In the genomic region with DNA sequence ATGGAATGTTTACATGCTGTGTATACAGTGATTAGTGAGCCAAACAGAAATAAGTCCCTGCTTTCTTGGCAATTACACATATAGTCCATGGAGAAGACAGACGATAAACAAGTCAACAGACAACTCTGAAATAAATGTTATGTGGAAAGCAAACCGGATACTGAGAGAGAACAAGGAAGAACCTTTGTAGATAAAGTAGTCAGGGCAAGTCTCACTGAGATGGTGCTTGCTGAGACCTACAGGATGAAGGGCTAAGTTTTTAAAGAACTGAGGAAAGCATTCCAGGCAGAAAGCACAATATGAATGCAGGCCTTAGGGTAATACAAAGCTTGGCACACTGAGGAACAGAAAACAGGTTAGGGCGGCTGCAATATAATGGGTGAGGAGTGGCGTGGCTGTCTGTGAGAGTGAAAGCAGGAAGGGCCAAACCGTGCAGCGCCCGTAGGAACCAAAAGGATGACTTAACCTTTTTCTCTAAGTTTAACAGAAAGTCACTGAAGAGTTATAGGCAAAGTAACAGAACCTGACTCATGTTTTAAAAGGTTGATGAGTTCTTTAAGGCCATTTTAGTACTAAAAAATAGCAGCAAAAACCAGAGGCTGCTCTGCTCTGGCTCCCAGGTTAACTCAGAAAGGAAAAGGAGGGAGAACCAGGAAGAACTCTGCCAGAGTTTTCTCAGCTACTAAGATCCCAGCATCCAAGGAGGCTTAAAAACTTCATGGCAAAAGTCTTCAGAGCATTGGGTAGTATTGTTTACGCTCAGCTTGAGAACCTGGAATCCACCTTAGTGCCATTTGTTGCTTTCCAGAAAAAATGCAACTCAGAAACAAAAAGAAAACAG, we compare ENCODE assay signal across 1 cellular context.
A peak's percentile ranks its signal among the peaks of the same experiment; 100 is the strongest.
TF ChIP-seq lines count a peak whose summit lies in the region.

No MANE protein-coding gene starts in this region.

TF ChIP-seq in K562, 482 proteins besides CTCF, POLR2A, EP300 and RAD21 (continued from another document):
- TF ChIP-seq E2F8 (IDR thresholded peaks at IDR 0.05; ENCODE audit: low read depth, partially characterized antibody): no peak
- peak; percentile 69 for TF ChIP-seq ZNF407 (IDR thresholded peaks at IDR 0.05; ENCODE audit: low read depth)
- TF ChIP-seq ZNF175 (CRISPR knock-in tag; IDR thresholded peaks at IDR 0.05; ENCODE audit: low read depth): peak; percentile 62; the same call in 1 of the 2 replicates
- peak; percentile 23; the same call in 1 of the 2 replicates for TF ChIP-seq GABPA (tag; conservative IDR thresholded peaks at IDR 0.05; ENCODE audit: low read depth)
- TF ChIP-seq ZNF41 (CRISPR knock-in tag; conservative IDR thresholded peaks at IDR 0.05): 0 out of 2 replicates have a peak, but pooled peaks have one; percentile 23
